Comparison of ENCODE assay signal across 8 cellular contexts in the genomic region with DNA sequence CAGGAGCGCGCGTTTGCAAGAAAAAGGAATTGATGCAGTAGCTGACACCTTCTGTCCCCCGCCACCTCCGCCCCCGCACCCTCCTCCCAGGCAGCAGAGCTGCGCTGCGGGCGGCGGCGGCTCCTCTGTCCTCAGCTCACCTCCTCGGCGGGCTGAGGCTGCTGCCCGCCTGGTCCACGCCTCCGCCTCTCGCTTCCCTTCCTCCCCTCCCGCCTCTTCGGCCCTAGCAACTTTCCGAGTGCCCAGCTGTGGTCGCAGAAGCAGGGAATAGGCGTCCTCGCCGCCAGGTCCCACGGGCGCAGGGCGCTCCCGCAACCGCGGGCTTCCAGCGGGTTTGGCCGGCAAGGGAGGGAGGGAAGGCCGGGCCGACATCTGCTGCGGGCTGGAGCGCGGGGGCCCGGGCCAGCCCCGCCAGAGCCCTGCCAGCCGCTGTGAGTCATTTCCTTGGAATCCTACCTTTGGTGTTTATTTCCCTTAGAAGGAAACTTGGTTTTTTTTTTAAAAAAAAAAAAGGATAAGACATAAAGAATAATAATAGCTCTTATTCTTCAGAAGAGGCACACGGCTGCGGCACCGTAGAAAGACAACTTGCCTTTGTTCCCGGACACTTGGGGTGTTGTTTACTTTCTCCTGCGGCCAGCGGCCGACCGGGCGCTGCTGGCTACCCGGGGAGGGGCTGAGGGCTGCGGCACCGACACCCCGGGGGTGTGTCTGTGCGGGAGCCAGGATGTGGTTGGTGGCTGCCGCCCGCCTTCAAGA. TPM values are rescaled to one million over a fixed set of nuclear protein-coding genes. Genes with fewer than 3 reads are reported as not detected.
DNase-seq lines count a peak whose midpoint lies in the region; ATAC-seq lines count a peak whose summit lies in the region.

No MANE protein-coding gene starts in this region.

- peaks cover 53% of the 10 kb centered on the region for H3K27me3 Mint-ChIP-seq in activated naive CD4-positive, alpha-beta T cell treated with anti-CD3 and anti-CD28 coated beads for 36 hours (ENCODE audit: low read depth)
- peaks cover 54% of the 10 kb centered on the region for H3K27me3 Mint-ChIP-seq in stimulated activated memory B cell treated with anti-CD40 and anti-IgM and Interleukin-4, amounts not matched to agents 10 μg/mL and 1 μg/mL and 100 μg/mL, for 72 hours

- H3K4me1 Mint-ChIP-seq in activated naive CD4-positive, alpha-beta T cell treated with anti-CD3 and anti-CD28 coated beads for 36 hours (ENCODE audit: low read depth): peaks cover 2% of the 10 kb centered on the region
- peaks cover 6% of the 10 kb centered on the region for H3K4me1 Mint-ChIP-seq in stimulated activated memory B cell treated with anti-CD40 and anti-IgM and Interleukin-4, amounts not matched to agents 10 μg/mL and 1 μg/mL and 100 μg/mL, for 72 hours

- H3K36me3 Mint-ChIP-seq in activated naive CD4-positive, alpha-beta T cell treated with anti-CD3 and anti-CD28 coated beads for 36 hours (ENCODE audit: low read depth): peaks cover 1% of the 10 kb centered on the region
- no peaks in the 10 kb centered on the region for H3K36me3 Mint-ChIP-seq in stimulated activated memory B cell treated with anti-CD40 and anti-IgM and Interleukin-4, amounts not matched to agents 10 μg/mL and 1 μg/mL and 100 μg/mL, for 72 hours

- CTCF ChIA-PET in activated naive CD4-positive, alpha-beta T cell treated with anti-CD3 and anti-CD28 coated beads for 36 hours (lab: Charles Lee): interaction anchor here (0.6 kb wide), 1 partner anchor 33 kb away, joined by 3 read pairs; no protein-coding TSS in a partner anchor

- peak overlapping the region; percentile 36 for H3K4me3 Mint-ChIP-seq in activated naive CD4-positive, alpha-beta T cell treated with anti-CD3 and anti-CD28 coated beads for 36 hours
- H3K4me3 Mint-ChIP-seq in stimulated activated memory B cell treated with anti-CD40 and anti-IgM and Interleukin-4, amounts not matched to agents 10 μg/mL and 1 μg/mL and 100 μg/mL, for 72 hours: peak overlapping the region; percentile 52

- peak; percentile 45 for DNase-seq in activated naive CD4-positive, alpha-beta T cell treated with anti-CD3 and anti-CD28 coated beads for 36 hours
- DNase-seq in activated naive CD4-positive, alpha-beta T cell (lab: John Stamatoyannopoulos, UW): no peak
- peak; percentile 85 for DNase-seq in RPMI7951 (ENCODE audit: low read depth)
- DNase-seq in dedifferentiated amniotic fluid mesenchymal stem cell (ENCODE audit: extremely low spot score): peak; percentile 55
- DNase-seq in left kidney (ENCODE audit: low read depth, low spot score): peak; percentile 84
- no peak for DNase-seq in OCI-M2 (lab: John Stamatoyannopoulos, UW; ENCODE audit: unreplicated experiment)

- peak; percentile 52 for ATAC-seq in stimulated activated memory B cell treated with anti-CD40 and anti-IgM and Interleukin-4, amounts not matched to agents 10 μg/mL and 1 μg/mL and 100 μg/mL, for 72 hours
- no peak for ATAC-seq in HG03175 (IDR thresholded peaks at IDR 0.05; ENCODE audit: unreplicated experiment)

- H3K9me3 Mint-ChIP-seq in activated naive CD4-positive, alpha-beta T cell treated with anti-CD3 and anti-CD28 coated beads for 36 hours: no peaks in the 10 kb centered on the region
- H3K9me3 Mint-ChIP-seq in stimulated activated memory B cell treated with anti-CD40 and anti-IgM and Interleukin-4, amounts not matched to agents 10 μg/mL and 1 μg/mL and 100 μg/mL, for 72 hours: no peaks in the 10 kb centered on the region

- no peak overlapping the region for H3K27ac Mint-ChIP-seq in activated naive CD4-positive, alpha-beta T cell treated with anti-CD3 and anti-CD28 coated beads for 36 hours
- H3K27ac Mint-ChIP-seq in stimulated activated memory B cell treated with anti-CD40 and anti-IgM and Interleukin-4, amounts not matched to agents 10 μg/mL and 1 μg/mL and 100 μg/mL, for 72 hours: no peak overlapping the region

- intact Hi-C loops in activated naive CD4-positive, alpha-beta T cell treated with anti-CD3 and anti-CD28 coated beads for 36 hours (cut with micrococcal nuclease): loop anchor here (1.0 kb wide), 1 partner anchor 18 kb away; no protein-coding TSS in a partner anchor

RNA-seq across cellular contexts. Expression of a gene that starts 1.1 kb away (rescaled TPM):
- not detected for total RNA-seq in activated naive CD4-positive, alpha-beta T cell treated with anti-CD3 and anti-CD28 coated beads for 36 hours
- 19.8 TPM in 2 replicates for total RNA-seq in RPMI7951 (2014; rRNA removed; shearing (Covaris generic))

Comparison
In these comparisons a context has a peak if more than half of its experiments do, and no peak if none do; other contexts are left out.
1. DNase-seq: peak in activated naive CD4-positive, alpha-beta T cell treated with anti-CD3 and anti-CD28 coated beads for 36 hours (single experiment), RPMI7951 (single experiment), dedifferentiated amniotic fluid mesenchymal stem cell (single experiment) and left kidney (single experiment); none in activated naive CD4-positive, alpha-beta T cell (0 of 4) and OCI-M2 (single experiment).
2. RNA of a gene that starts 1.1 kb away (total RNA-seq): 19.8 TPM in RPMI7951; not detected in activated naive CD4-positive, alpha-beta T cell treated with anti-CD3 and anti-CD28 coated beads for 36 hours; every median in the first group is over 10 times any median in the second.